23 cellular contexts compared by ENCODE assay signal in the genomic region with DNA sequence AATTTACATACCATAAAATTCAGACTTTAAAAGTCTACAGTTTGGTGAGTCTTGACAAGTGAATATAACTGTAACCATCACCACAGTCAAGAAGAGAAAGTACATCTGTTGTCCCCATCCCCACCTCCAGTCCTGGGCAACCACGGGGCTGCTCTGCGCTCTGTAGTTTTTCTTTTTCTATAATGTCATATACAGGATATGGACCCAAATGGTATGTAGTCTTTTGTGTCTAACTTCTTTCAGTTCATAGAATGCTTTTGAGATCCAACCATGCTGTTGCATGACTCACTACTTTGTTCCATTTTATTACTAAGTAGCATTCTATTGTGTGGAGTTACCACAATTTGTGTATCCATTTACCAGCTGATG.
DNase-seq lines count a peak whose midpoint lies in the region; FAIRE-seq and TF ChIP-seq lines count a peak whose summit lies in the region.
"Had no signal": no experiment of that assay in that cellular context is flagged by ENCODE, and none has a peak within 500 bp of the region (broad histone marks: within the 10 kb centered on the region; RNA-seq: fewer than 3 reads in every experiment).

No MANE protein-coding gene starts in this region.

- H3K4me3 Mint-ChIP-seq in T-helper 2 cell treated with Interferon-gamma antibody and Interleukin-4, amounts not matched to agents 5 μg/mL and 100 μg/mL, for 36 hours: no peak overlapping the region
- H3K4me3 Mint-ChIP-seq in activated T-cell treated with anti-CD3 and anti-CD28 coated beads, Interleukin-2, amount 50 U/mL, for 24 hours: no peak overlapping the region
- H3K4me3 Mint-ChIP-seq in astrocyte (ENCODE audit: unreplicated experiment): no peak overlapping the region
- no peak overlapping the region for H3K4me3 Mint-ChIP-seq in stimulated activated naive CD8-positive, alpha-beta T cell treated with anti-CD3 and anti-CD28 coated beads, Interleukin-15, Interleukin-2, amounts not matched to agents 100 ng/mL and 50 ng/mL, for 24 hours
- H3K4me3 Mint-ChIP-seq: H9 had no signal

- H3K4me1 ChIP-seq in astrocyte (ENCODE audit: insufficient read depth, low read length): no peaks in the 10 kb centered on the region
- H3K4me1 ChIP-seq: BE2C had no signal

- H3K79me2 ChIP-seq in astrocyte (ENCODE audit: insufficient read depth, low read length): no peaks in the 10 kb centered on the region

- H3K36me3 ChIP-seq in astrocyte (ENCODE audit: insufficient read depth, low read length): peaks cover 6% of the 10 kb centered on the region
- H3K36me3 ChIP-seq: BE2C had no signal

- peaks cover 47% of the 10 kb centered on the region for H3K4me1 Mint-ChIP-seq in T-helper 2 cell treated with Interferon-gamma antibody and Interleukin-4, amounts not matched to agents 5 μg/mL and 100 μg/mL, for 36 hours (ENCODE audit: low read depth)
- H3K4me1 Mint-ChIP-seq in activated T-cell treated with anti-CD3 and anti-CD28 coated beads, Interleukin-2, amount 50 U/mL, for 24 hours (ENCODE audit: low read depth): peaks cover 34% of the 10 kb centered on the region
- H3K4me1 Mint-ChIP-seq in astrocyte (ENCODE audit: low read depth, unreplicated experiment): peaks cover 10% of the 10 kb centered on the region
- peaks cover 21% of the 10 kb centered on the region for H3K4me1 Mint-ChIP-seq in stimulated activated naive CD8-positive, alpha-beta T cell treated with anti-CD3 and anti-CD28 coated beads, Interleukin-15, Interleukin-2, amounts not matched to agents 100 ng/mL and 50 ng/mL, for 24 hours (ENCODE audit: low read depth)

- no peak overlapping the region for H2AFZ ChIP-seq in astrocyte (ENCODE audit: low read depth, low read length)

- FAIRE-seq in astrocyte (lab: Jason Lieb, UNC): no peak
- FAIRE-seq in HTR-8/SVneo (lab: Jason Lieb, UNC): no peak

- no peaks in the 10 kb centered on the region for H3K27me3 ChIP-seq in astrocyte (ENCODE audit: insufficient read depth, low read length)
- H3K27me3 ChIP-seq: BE2C had no signal

- H3K4me2 ChIP-seq in astrocyte (ENCODE audit: low read length): no peak overlapping the region

- H3K36me3 Mint-ChIP-seq in T-helper 2 cell treated with Interferon-gamma antibody and Interleukin-4, amounts not matched to agents 5 μg/mL and 100 μg/mL, for 36 hours (ENCODE audit: low read depth): peaks cover 69% of the 10 kb centered on the region
- H3K36me3 Mint-ChIP-seq in activated T-cell treated with anti-CD3 and anti-CD28 coated beads, Interleukin-2, amount 50 U/mL, for 24 hours (ENCODE audit: low read depth): peaks cover 95% of the 10 kb centered on the region
- H3K36me3 Mint-ChIP-seq in astrocyte (ENCODE audit: low read depth, unreplicated experiment): peaks cover 45% of the 10 kb centered on the region
- peaks cover 81% of the 10 kb centered on the region for H3K36me3 Mint-ChIP-seq in stimulated activated naive CD8-positive, alpha-beta T cell treated with anti-CD3 and anti-CD28 coated beads, Interleukin-15, Interleukin-2, amounts not matched to agents 100 ng/mL and 50 ng/mL, for 24 hours (ENCODE audit: low read depth)

- H3K4me3 ChIP-seq in astrocyte (ENCODE audit: insufficient read depth, low read depth, low read length): no peak overlapping the region

- no peak for TF ChIP-seq CTCF in astrocyte (IDR thresholded peaks at IDR 0.05; ENCODE audit: insufficient read depth, low read depth, low read length)

- peaks cover 8% of the 10 kb centered on the region for H3K9me3 ChIP-seq in astrocyte (ENCODE audit: insufficient read depth, low read depth, low read length)
- H3K9me3 ChIP-seq: BE2C had no signal

- H3K27ac Mint-ChIP-seq in T-helper 2 cell treated with Interferon-gamma antibody and Interleukin-4, amounts not matched to agents 5 μg/mL and 100 μg/mL, for 36 hours: peak overlapping the region; percentile 97
- peak overlapping the region; percentile 16 for H3K27ac Mint-ChIP-seq in activated T-cell treated with anti-CD3 and anti-CD28 coated beads, Interleukin-2, amount 50 U/mL, for 24 hours
- no peak overlapping the region for H3K27ac Mint-ChIP-seq in astrocyte (ENCODE audit: unreplicated experiment)
- peak overlapping the region; percentile 43 for H3K27ac Mint-ChIP-seq in stimulated activated naive CD8-positive, alpha-beta T cell treated with anti-CD3 and anti-CD28 coated beads, Interleukin-15, Interleukin-2, amounts not matched to agents 100 ng/mL and 50 ng/mL, for 24 hours

- H3K9ac ChIP-seq in astrocyte (ENCODE audit: low read length): no peak overlapping the region

- no peaks in the 10 kb centered on the region for H4K20me1 ChIP-seq in astrocyte (ENCODE audit: insufficient read depth, low read length)

- DNase-seq in T-helper 2 cell treated with Interferon-gamma antibody and Interleukin-4, amounts not matched to agents 5 μg/mL and 100 μg/mL, for 36 hours (ENCODE audit: low spot score): peak; percentile 39
- DNase-seq in T-helper 2 cell (no peak), astrocyte (ENCODE audit: low read depth) (peak; percentile 10), NCI-H1092 treated with DMSO at 0.1 percent for 48 hours (lab: John Stamatoyannopoulos, UW) (no peak), HTR-8/SVneo (ENCODE audit: insufficient read length, low spot score) (no peak)
- no peak for DNase-seq in activated T-cell treated with anti-CD3 and anti-CD28 coated beads, Interleukin-2, amount 50 U/mL, for 24 hours
- DNase-seq in activated T-cell treated with anti-CD3 and anti-CD28 coated beads, Interleukin-2, amount 50 U/mL, for 48 hours: no peak
- DNase-seq: 8988T, BE2C, COR-L47, DMS 273 treated with DMSO at 0.1 percent for 48 hours, DND-41, H9, IMR-90, NCI-H1436, NCI-H1930, NCI-H226, NCI-H524, NCI-H82, OCI-M1 had no signal

- no peaks in the 10 kb centered on the region for H3K27me3 Mint-ChIP-seq in T-helper 2 cell treated with Interferon-gamma antibody and Interleukin-4, amounts not matched to agents 5 μg/mL and 100 μg/mL, for 36 hours (ENCODE audit: low read depth)
- H3K27me3 Mint-ChIP-seq in activated T-cell treated with anti-CD3 and anti-CD28 coated beads, Interleukin-2, amount 50 U/mL, for 24 hours: no peaks in the 10 kb centered on the region
- no peaks in the 10 kb centered on the region for H3K27me3 Mint-ChIP-seq in astrocyte (ENCODE audit: low read depth, unreplicated experiment)
- H3K27me3 Mint-ChIP-seq in stimulated activated naive CD8-positive, alpha-beta T cell treated with anti-CD3 and anti-CD28 coated beads, Interleukin-15, Interleukin-2, amounts not matched to agents 100 ng/mL and 50 ng/mL, for 24 hours: no peaks in the 10 kb centered on the region
- H3K27me3 Mint-ChIP-seq: CD4-positive, CD25-positive, alpha-beta regulatory T cell had no signal

- peaks cover 18% of the 10 kb centered on the region for H3K9me3 Mint-ChIP-seq in T-helper 2 cell treated with Interferon-gamma antibody and Interleukin-4, amounts not matched to agents 5 μg/mL and 100 μg/mL, for 36 hours
- peaks cover 12% of the 10 kb centered on the region for H3K9me3 Mint-ChIP-seq in activated T-cell treated with anti-CD3 and anti-CD28 coated beads, Interleukin-2, amount 50 U/mL, for 24 hours
- H3K9me3 Mint-ChIP-seq in astrocyte (ENCODE audit: unreplicated experiment): peaks cover 3% of the 10 kb centered on the region
- H3K9me3 Mint-ChIP-seq in stimulated activated naive CD8-positive, alpha-beta T cell treated with anti-CD3 and anti-CD28 coated beads, Interleukin-15, Interleukin-2, amounts not matched to agents 100 ng/mL and 50 ng/mL, for 24 hours: peaks cover 17% of the 10 kb centered on the region

- no peak overlapping the region for H3K27ac ChIP-seq in astrocyte (ENCODE audit: low read depth, low read length)
- H3K27ac ChIP-seq: HL-60 had no signal

Comparison
In these comparisons a context has a peak if more than half of its experiments do, and no peak if none do; other contexts are left out.
1. DNase-seq: peak in T-helper 2 cell treated with Interferon-gamma antibody and Interleukin-4, amounts not matched to agents 5 μg/mL and 100 μg/mL, for 36 hours (single experiment) and astrocyte (single experiment); none in T-helper 2 cell (0 of 5), activated T-cell treated with anti-CD3 and anti-CD28 coated beads, Interleukin-2, amount 50 U/mL, for 24 hours (single experiment), activated T-cell treated with anti-CD3 and anti-CD28 coated beads, Interleukin-2, amount 50 U/mL, for 48 hours (0 of 2), NCI-H1092 treated with DMSO at 0.1 percent for 48 hours (single experiment) and HTR-8/SVneo (single experiment).